In the genomic region with DNA sequence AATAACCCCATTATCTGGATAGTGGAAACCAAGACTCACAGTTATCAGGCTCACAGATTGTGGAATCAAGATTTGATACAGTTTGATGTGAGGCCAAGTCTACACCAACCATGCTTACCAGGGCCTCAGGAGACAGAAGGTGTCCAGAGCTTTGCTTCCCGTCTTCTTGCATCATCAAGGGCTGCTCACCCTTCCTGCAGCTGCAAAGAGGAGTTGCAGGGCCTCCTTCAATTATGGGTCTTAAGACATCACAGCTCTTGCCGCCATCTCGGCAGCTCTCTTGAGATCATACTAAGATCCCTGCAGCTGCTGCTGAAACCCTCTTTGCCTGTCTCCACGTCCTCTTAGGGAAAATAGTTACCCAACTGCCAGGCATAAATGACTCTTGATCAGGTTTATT, we compare ENCODE assay signal across 18 cellular contexts.
DNase-seq lines count a peak whose midpoint lies in the region; ATAC-seq lines count a peak whose summit lies in the region.
"Had no signal": no experiment of that assay in that cellular context is flagged by ENCODE, and none has a peak within 500 bp of the region (broad histone marks: within the 10 kb centered on the region; RNA-seq: fewer than 3 reads in every experiment).

No MANE protein-coding gene starts in this region.

- no peak overlapping the region for H2AK5ac ChIP-seq in mesendoderm (ENCODE audit: low read length)

- no peak overlapping the region for H3K4ac ChIP-seq in mesendoderm (ENCODE audit: low read depth, low read length)

- H2BK120ac ChIP-seq in mesendoderm (ENCODE audit: low read depth, low read length), result no peak overlapping the region

- H3K36me3 ChIP-seq in mesendoderm (ENCODE audit: control insufficient read depth, insufficient read depth, low read length), result no peaks in the 10 kb centered on the region

- no peak overlapping the region for H4K8ac ChIP-seq in mesendoderm (ENCODE audit: low read depth, low read length)

- no CpG with 5 or more reads among the region's 4 CpGs for WGBS in mesendoderm (ENCODE audit: extremely low coverage, insufficient coverage, low lambda C conversion rate)

- H4K5ac ChIP-seq in mesendoderm (ENCODE audit: low read length), result no peak overlapping the region

- H3K18ac ChIP-seq in mesendoderm (ENCODE audit: low read length), result no peak overlapping the region

- no peak overlapping the region for H3K56ac ChIP-seq in mesendoderm (ENCODE audit: low read length)

- no peak for ATAC-seq in T-cell (replicated peaks in 1 of 4)
- ATAC-seq: HepG2, Panc1 had no signal

- H3K4me2 ChIP-seq in mesendoderm (ENCODE audit: low read length), result no peak overlapping the region
- H3K4me2 ChIP-seq: BLaER1 had no signal

- no peak overlapping the region for H2BK5ac ChIP-seq in mesendoderm (ENCODE audit: low read length)

- peaks cover 72% of the 10 kb centered on the region for H3K36me3 Mint-ChIP-seq in T-cell

- CTCF ChIA-PET in T-cell (lab: Charles Lee), result interaction anchor here in 1 of 2 donors (1.0 kb wide), 1 partner anchor 19 kb away, joined by 3 read pairs; no protein-coding TSS in a partner anchor

- peaks cover 8% of the 10 kb centered on the region for H3K4me1 ChIP-seq in mesendoderm (ENCODE audit: control insufficient read depth, low read depth, low read length)
- H3K4me1 ChIP-seq: BLaER1 had no signal

- no peaks in the 10 kb centered on the region for H3K79me2 ChIP-seq in mesendoderm (ENCODE audit: control insufficient read depth, insufficient read depth, low read length)

- no peaks in the 10 kb centered on the region for H3K9me3 Mint-ChIP-seq in T-cell

- no peak overlapping the region for H3K4me3 ChIP-seq in mesendoderm (ENCODE audit: low read length)
- H3K4me3 ChIP-seq: BLaER1 had no signal

- H3K23ac ChIP-seq in mesendoderm (ENCODE audit: low read length), result no peak overlapping the region

- H3K9ac ChIP-seq in mesendoderm (ENCODE audit: low read length), result no peak overlapping the region
- H3K9ac ChIP-seq: BLaER1 had no signal

- no peaks in the 10 kb centered on the region for H3K27me3 ChIP-seq in mesendoderm (ENCODE audit: insufficient read depth, low read length, poor library complexity)
- H3K27me3 ChIP-seq: BLaER1 had no signal

- H3K4me3 Mint-ChIP-seq in T-cell, result no peak overlapping the region
- H3K4me3 Mint-ChIP-seq: CD4-positive, alpha-beta memory T cell had no signal

- H3K79me1 ChIP-seq in mesendoderm (ENCODE audit: low read length), result no peaks in the 10 kb centered on the region

- DNase-seq in DMS79 treated with DMSO at 0.1 percent for 48 hours (lab: John Stamatoyannopoulos, UW) (peak; percentile 72), MV-4-11 (lab: John Stamatoyannopoulos, UW) (peak; percentile 36), NOMO-1 treated with dmso at 0.1 percent for 144 hours (lab: John Stamatoyannopoulos, UW; ENCODE audit: unreplicated experiment) (peak; percentile 62), mesendoderm (peak; percentile 10), NCI-H524 treated with DMSO at 0.1 percent for 48 hours (lab: John Stamatoyannopoulos, UW) (no peak), midbrain (lab: John Stamatoyannopoulos, UW) (no peak), T-cell (no peak)
- DNase-seq: Calu3; CD4-positive, alpha-beta memory T cell; KG1; NCI-H1092; NCI-H1436 treated with DMSO at 0.1 percent for 48 hours; NCI-H2029 treated with DMSO at 0.1 percent for 48 hours; NCI-H510A; NCI-H774 had no signal

- H3K27ac ChIP-seq in mesendoderm (ENCODE audit: low read depth, low read length), result no peak overlapping the region
- H3K27ac ChIP-seq: BLaER1 had no signal

- peaks cover 0 to 7% (median 4%) of the 10 kb centered on the region in 3 donors for H3K4me1 Mint-ChIP-seq in T-cell

- no peak overlapping the region for H2BK15ac ChIP-seq in mesendoderm (replicated peaks; ENCODE audit: low read depth)

- no peak overlapping the region for H3K27ac Mint-ChIP-seq in T-cell

- POLR2A ChIA-PET in T-cell (lab: Charles Lee), result no interaction called here

- H3K27me3 Mint-ChIP-seq in T-cell, result no peaks in the 10 kb centered on the region
- H3K27me3 Mint-ChIP-seq: CD4-positive, alpha-beta memory T cell had no signal

Comparison
In these comparisons a context has a peak if more than half of its experiments do, and no peak if none do; other contexts are left out.
1. DNase-seq: peak in DMS79 treated with DMSO at 0.1 percent for 48 hours (single experiment), MV-4-11 (single experiment), NOMO-1 treated with dmso at 0.1 percent for 144 hours (single experiment) and mesendoderm (single experiment); none in NCI-H524 treated with DMSO at 0.1 percent for 48 hours (single experiment), midbrain (single experiment) and T-cell (0 of 34).